Comparison of ENCODE assay signal across 8 cellular contexts in genomic region chr22:41966607-41967240, GRCh38. TPM values are rescaled to one million over a fixed set of nuclear protein-coding genes. Genes with fewer than 3 reads are reported as not detected.
DNase-seq lines count a peak whose midpoint lies in the region; ATAC-seq and TF ChIP-seq lines count a peak whose summit lies in the region.

No MANE protein-coding gene starts in this region.

- H3K27me3 ChIP-seq in effector memory CD4-positive, alpha-beta T cell (replicated peaks; ENCODE audit: control insufficient read depth, insufficient read depth, low read length, poor library complexity, severe bottlenecking) = no peaks in the 10 kb centered on the region

- TF ChIP-seq CTCF in AG09319 (IDR thresholded peaks at IDR 0.05; ENCODE audit: low read depth, low read length) = peak; percentile 47
- peak; percentile 60 for TF ChIP-seq CTCF in fibroblast of villous mesenchyme (IDR thresholded peaks at IDR 0.05; ENCODE audit: insufficient read depth, low read depth, low read length)
- TF ChIP-seq CTCF in omental fat pad (IDR thresholded peaks at IDR 0.05) = no peak

- H3K9me3 ChIP-seq in effector memory CD4-positive, alpha-beta T cell (ENCODE audit: control insufficient read depth, low read length) = no peaks in the 10 kb centered on the region

- POLR2A ChIA-PET in activated CD4-positive, alpha-beta memory T cell treated with anti-CD3 and anti-CD28 coated beads, Interleukin-2, amount 10 ng/mL, durations not matched to agents 7 days and 5 days (lab: Charles Lee) = interaction anchor here (1.1 to 3.0 kb wide), 4 partner anchors 103 to 124 kb away, joined by 3 to 16 read pairs (median 6); partner anchors contain the start of genes NDUFA6 and SMDT1

- H3K4me1 ChIP-seq in effector memory CD4-positive, alpha-beta T cell (ENCODE audit: control insufficient read depth, insufficient read depth, low read length, poor library complexity, severe bottlenecking) = no peaks in the 10 kb centered on the region

- H3K4me1 Mint-ChIP-seq in activated CD4-positive, alpha-beta memory T cell treated with anti-CD3 and anti-CD28 coated beads, Interleukin-2, amount 10 ng/mL, durations not matched to agents 7 days and 5 days = peaks cover 6% of the 10 kb centered on the region

- H3K36me3 Mint-ChIP-seq in activated CD4-positive, alpha-beta memory T cell treated with anti-CD3 and anti-CD28 coated beads, Interleukin-2, amount 10 ng/mL, durations not matched to agents 7 days and 5 days (ENCODE audit: low read depth) = no peaks in the 10 kb centered on the region

- no peaks in the 10 kb centered on the region for H3K9me3 Mint-ChIP-seq in activated CD4-positive, alpha-beta memory T cell treated with anti-CD3 and anti-CD28 coated beads, Interleukin-2, amount 10 ng/mL, durations not matched to agents 7 days and 5 days

- H3K27ac Mint-ChIP-seq in activated CD4-positive, alpha-beta memory T cell treated with anti-CD3 and anti-CD28 coated beads, Interleukin-2, amount 10 ng/mL, durations not matched to agents 7 days and 5 days = no peak overlapping the region

- H3K27me3 Mint-ChIP-seq in activated CD4-positive, alpha-beta memory T cell treated with anti-CD3 and anti-CD28 coated beads, Interleukin-2, amount 10 ng/mL, durations not matched to agents 7 days and 5 days = peaks cover 2% of the 10 kb centered on the region

- no peak overlapping the region for H3K27ac ChIP-seq in effector memory CD4-positive, alpha-beta T cell (ENCODE audit: insufficient read depth, low read length, poor library complexity, severe bottlenecking)

- CTCF ChIA-PET in activated CD4-positive, alpha-beta memory T cell treated with anti-CD3 and anti-CD28 coated beads, Interleukin-2, amount 10 ng/mL, durations not matched to agents 7 days and 5 days (lab: Charles Lee) = interaction anchor here (0.6 to 3.8 kb wide), 11 partner anchors 26 to 477 kb away, joined by 3 to 23 read pairs (median 4); partner anchors contain the start of genes NAGA, NDUFA6 and TNFRSF13C

- DNase-seq in AG09319 (ENCODE audit: extremely low read depth, low read depth) = peak; percentile 78
- DNase-seq in GM04503 (ENCODE audit: low read depth) = peak; percentile 82
- peak; percentile 39 for DNase-seq in NCI-H446 treated with DMSO at 0.1 percent for 48 hours (lab: John Stamatoyannopoulos, UW)
- DNase-seq in activated CD4-positive, alpha-beta memory T cell treated with anti-CD3 and anti-CD28 coated beads, Interleukin-2, amount 10 ng/mL, durations not matched to agents 7 days and 5 days = peak; percentile 54
- DNase-seq in fibroblast of villous mesenchyme (ENCODE audit: low read depth) = peak; percentile 86
- no peak for DNase-seq in omental fat pad (ENCODE audit: low spot score)
- DNase-seq in effector memory CD4-positive, alpha-beta T cell = no peak
- no peak for DNase-seq in NCI-H1048 (lab: John Stamatoyannopoulos, UW)

- peak; percentile 38 for ATAC-seq in omental fat pad (ENCODE audit: low FRiP score)

- no peak overlapping the region for H3K4me3 Mint-ChIP-seq in activated CD4-positive, alpha-beta memory T cell treated with anti-CD3 and anti-CD28 coated beads, Interleukin-2, amount 10 ng/mL, durations not matched to agents 7 days and 5 days

- no peaks in the 10 kb centered on the region for H3K36me3 ChIP-seq in effector memory CD4-positive, alpha-beta T cell (ENCODE audit: control insufficient read depth, insufficient read depth, low read length)

- no peak overlapping the region for H3K4me3 ChIP-seq in fibroblast of villous mesenchyme (ENCODE audit: low read depth, low read length)
- H3K4me3 ChIP-seq in effector memory CD4-positive, alpha-beta T cell (ENCODE audit: insufficient read depth, low read depth, low read length, poor library complexity, severe bottlenecking) = no peak overlapping the region

RNA-seq across cellular contexts. Expression of gene SEPTIN3, which starts 2.5 kb away (rescaled TPM):
- total RNA-seq in activated CD4-positive, alpha-beta memory T cell treated with anti-CD3 and anti-CD28 coated beads, Interleukin-2, amount 10 ng/mL, durations not matched to agents 7 days and 5 days = 1 to 10 TPM; 2.8 to 3.2 TPM
- total RNA-seq in fibroblast of villous mesenchyme = under 0.01 TPM in 2 replicates
- total RNA-seq in omental fat pad = under 1 TPM in 3 of 4 donors, not detected in 1; 0.13 to 0.72 (median 0.37) TPM

RNA-seq across cellular contexts. Expression of gene CENPM, which starts 19.8 kb away (rescaled TPM):
- total RNA-seq in activated CD4-positive, alpha-beta memory T cell treated with anti-CD3 and anti-CD28 coated beads, Interleukin-2, amount 10 ng/mL, durations not matched to agents 7 days and 5 days = 10 to 100 TPM; 71.8 to 81.2 TPM
- total RNA-seq in fibroblast of villous mesenchyme (14.2 and 21.6 TPM in 2 replicates), omental fat pad (1 to 10 TPM in 1 of 4 donors, under 1 TPM in 1, not detected in 2; 0.84 to 5.4 TPM)

RNA-seq across cellular contexts. Expression of gene WBP2NL, which starts 31.9 kb away (rescaled TPM):
- 1 to 10 TPM; 2.0 to 2.3 TPM for total RNA-seq in activated CD4-positive, alpha-beta memory T cell treated with anti-CD3 and anti-CD28 coated beads, Interleukin-2, amount 10 ng/mL, durations not matched to agents 7 days and 5 days
- 0.32 and 0.43 TPM in 2 replicates for total RNA-seq in fibroblast of villous mesenchyme
- 1 to 10 TPM in 1 of 4 donors, under 1 TPM in 3; 0.28 to 1.1 (median 0.72) TPM for total RNA-seq in omental fat pad

RNA-seq across cellular contexts. Expression of gene TNFRSF13C, which starts 40.1 kb away (rescaled TPM):
- total RNA-seq in activated CD4-positive, alpha-beta memory T cell treated with anti-CD3 and anti-CD28 coated beads, Interleukin-2, amount 10 ng/mL, durations not matched to agents 7 days and 5 days = 1 to 10 TPM; 2.3 to 2.6 TPM
- total RNA-seq in fibroblast of villous mesenchyme = under 0.01 TPM in 2 replicates
- total RNA-seq in omental fat pad = under 1 TPM; 0.16 to 0.84 (median 0.22) TPM

Comparison
In these comparisons a context has a peak if more than half of its experiments do, and no peak if none do; other contexts are left out.
1. DNase-seq: peak in AG09319 (single experiment), GM04503 (single experiment), NCI-H446 treated with DMSO at 0.1 percent for 48 hours (single experiment), activated CD4-positive, alpha-beta memory T cell treated with anti-CD3 and anti-CD28 coated beads, Interleukin-2, amount 10 ng/mL, durations not matched to agents 7 days and 5 days (single experiment) and fibroblast of villous mesenchyme (single experiment); none in omental fat pad (single experiment), effector memory CD4-positive, alpha-beta T cell (0 of 3) and NCI-H1048 (single experiment).
2. CTCF ChIP-seq: peak in AG09319 (single experiment) and fibroblast of villous mesenchyme (single experiment); none in omental fat pad (0 of 3).